In genomic region chr9:129139233-129139992, GRCh38 we compare ENCODE assay signal across 8 cellular contexts. TPM values are rescaled to one million over a fixed set of nuclear protein-coding genes. Genes with fewer than 3 reads are reported as not detected.
A peak's percentile ranks its signal among the peaks of the same experiment; 100 is the strongest.
DNase-seq lines count a peak whose midpoint lies in the region; ATAC-seq and TF ChIP-seq lines count a peak whose summit lies in the region.

No MANE protein-coding gene starts in this region.

- peak overlapping the region; percentile 94 for H3K9ac ChIP-seq in Karpas-422 (ENCODE audit: low read length)

- H2AFZ ChIP-seq in Karpas-422 (ENCODE audit: low read length) = peak overlapping the region; percentile 7; the same call in 1 of the 2 replicates

- ATAC-seq in activated T-cell treated with anti-CD3 and anti-CD28 coated beads, Interleukin-2, amount 50 U/mL, for 72 hours (replicated peaks in 1 of 2) = peak; percentile 53 to 59
- peak; percentile 83 for ATAC-seq in naive thymus-derived CD4-positive, alpha-beta T cell
- peak; percentile 57 to 64 for ATAC-seq in stimulated activated naive B cell treated with anti-CD40 and anti-IgM and Interleukin-4, amounts not matched to agents 10 μg/mL and 1 μg/mL and 100 μg/mL, for 72 hours (replicated peaks)

- peak overlapping the region; percentile 73 for H3K27ac Mint-ChIP-seq in activated T-cell treated with anti-CD3 and anti-CD28 coated beads, Interleukin-2, amount 50 U/mL, for 72 hours
- peak overlapping the region; percentile 88 to 99 (median 94) for H3K27ac Mint-ChIP-seq in naive thymus-derived CD4-positive, alpha-beta T cell
- H3K27ac Mint-ChIP-seq in stimulated activated naive B cell treated with anti-CD40 and anti-IgM and Interleukin-4, amounts not matched to agents 10 μg/mL and 1 μg/mL and 100 μg/mL, for 72 hours = peak overlapping the region; percentile 99

- peak overlapping the region; percentile 56 for H3K4me3 ChIP-seq in AG04450 (ENCODE audit: low read depth, low read length)
- H3K4me3 ChIP-seq in Karpas-422 (ENCODE audit: low read length) = peak overlapping the region; percentile 69
- H3K4me3 ChIP-seq in Peyer's patch = peak overlapping the region; percentile 22 to 50 (median 42)
- peak overlapping the region; percentile 50 for H3K4me3 ChIP-seq in fibroblast of mammary gland (ENCODE audit: control insufficient read depth, low read depth, low read length)
- peak overlapping the region; percentile 64 for H3K4me3 ChIP-seq in naive thymus-derived CD4-positive, alpha-beta T cell (ENCODE audit: low read length)

- TF ChIP-seq CTCF in AG04450 (IDR thresholded peaks at IDR 0.05; ENCODE audit: low read depth, low read length) = peak; percentile 89
- TF ChIP-seq CTCF in Peyer's patch (IDR thresholded peaks at IDR 0.05) = peak; percentile 93 to 99 (median 96)
- TF ChIP-seq CTCF in fibroblast of mammary gland (conservative IDR thresholded peaks at IDR 0.05; ENCODE audit: control insufficient read depth, insufficient read depth, low read depth, low read length) = peak; percentile 88

- DNase-seq in AG04450 (ENCODE audit: low read depth, low spot score) (peak; percentile 59), GM19238 (ENCODE audit: insufficient read length, low spot score) (peak; percentile 74), Karpas-422 (peak; percentile 94), Peyer's patch (peak; percentile 77 to 91 (median 83)), fibroblast of mammary gland (ENCODE audit: low read depth) (peak; percentile 91)
- peak; percentile 76 to 82 for DNase-seq in activated T-cell treated with anti-CD3 and anti-CD28 coated beads, Interleukin-2, amount 50 U/mL, for 72 hours
- DNase-seq in naive thymus-derived CD4-positive, alpha-beta T cell = peak; percentile 51 to 84 (median 79)
- DNase-seq in stimulated activated naive B cell treated with anti-CD40 and anti-IgM and Interleukin-4, amounts not matched to agents 10 μg/mL and 1 μg/mL and 100 μg/mL, for 72 hours = peak; percentile 64

- TF ChIP-seq POLR2A in Peyer's patch (IDR thresholded peaks at IDR 0.05) = no peak

- POLR2A ChIA-PET in AG04450 (lab: Yijun Ruan, JAX) = interaction anchor here (0.6 to 3.3 kb wide), 25 partner anchors 8 to 603 kb away, joined by 3 to 44 read pairs (median 4); partner anchors contain the start of genes C9orf50 and IER5L
- POLR2A ChIA-PET in naive thymus-derived CD4-positive, alpha-beta T cell (lab: Charles Lee) = interaction anchor here (0.7 to 3.9 kb wide), 20 partner anchors 8 to 599 kb away, joined by 3 to 35 read pairs (median 6); partner anchors contain the start of genes C9orf50, DOLPP1, IER5L and NTMT1

- no peaks in the 10 kb centered on the region for H3K27me3 Mint-ChIP-seq in activated T-cell treated with anti-CD3 and anti-CD28 coated beads, Interleukin-2, amount 50 U/mL, for 72 hours (ENCODE audit: low read depth)
- no peaks in the 10 kb centered on the region for H3K27me3 Mint-ChIP-seq in naive thymus-derived CD4-positive, alpha-beta T cell
- H3K27me3 Mint-ChIP-seq in stimulated activated naive B cell treated with anti-CD40 and anti-IgM and Interleukin-4, amounts not matched to agents 10 μg/mL and 1 μg/mL and 100 μg/mL, for 72 hours = no peaks in the 10 kb centered on the region

- CTCF ChIA-PET in AG04450 (lab: Charles Lee) = interaction anchor here (0.6 to 16.1 kb wide), 23 partner anchors 8 to 644 kb away, joined by 3 to 302 read pairs (median 3); partner anchors contain the start of genes ASB6, C9orf50 and NTMT1
- CTCF ChIA-PET in naive thymus-derived CD4-positive, alpha-beta T cell (lab: Charles Lee) = interaction anchor here (0.7 to 5.6 kb wide), 18 partner anchors 8 to 645 kb away, joined by 3 to 80 read pairs (median 6); partner anchors contain the start of genes C9orf50 and NTMT1

- H3K36me3 ChIP-seq in Karpas-422 (ENCODE audit: insufficient read depth, low read length) = peaks cover 7% of the 10 kb centered on the region; the same call in 1 of the 2 replicates
- H3K36me3 ChIP-seq in Peyer's patch = peaks cover 0 to 51% (median 0%) of the 10 kb centered on the region in 3 donors
- H3K36me3 ChIP-seq in naive thymus-derived CD4-positive, alpha-beta T cell (ENCODE audit: control insufficient read depth in 2 of 3, insufficient read depth in 3 of 3, low read length in 3 of 3) = peaks cover 0 to 54% (median 5%) of the 10 kb centered on the region in 3 experiments

- peaks cover 46% of the 10 kb centered on the region for H3K4me1 Mint-ChIP-seq in activated T-cell treated with anti-CD3 and anti-CD28 coated beads, Interleukin-2, amount 50 U/mL, for 72 hours (ENCODE audit: low read depth)
- peaks cover 11 to 45% (median 29%) of the 10 kb centered on the region in 7 donors for H3K4me1 Mint-ChIP-seq in naive thymus-derived CD4-positive, alpha-beta T cell
- peaks cover 41 to 54% of the 10 kb centered on the region in 2 donors for H3K4me1 Mint-ChIP-seq in stimulated activated naive B cell treated with anti-CD40 and anti-IgM and Interleukin-4, amounts not matched to agents 10 μg/mL and 1 μg/mL and 100 μg/mL, for 72 hours

- intact Hi-C loops in naive thymus-derived CD4-positive, alpha-beta T cell (cut with micrococcal nuclease) = loop anchor here (1.0 to 5.0 kb wide), 12 partner anchors 35 to 1098 kb away; no protein-coding TSS in a partner anchor

- no peaks in the 10 kb centered on the region for H3K9me2 ChIP-seq in Karpas-422 (replicated peaks; ENCODE audit: insufficient read depth, low read length)

- no peaks in the 10 kb centered on the region; the same call in 1 of the 2 replicates for H3K79me2 ChIP-seq in Karpas-422 (ENCODE audit: low read length)

- H3K4me1 ChIP-seq in Karpas-422 (ENCODE audit: low read length) (peaks cover 50% of the 10 kb centered on the region), Peyer's patch (peaks cover 7 to 65% (median 35%) of the 10 kb centered on the region in 4 donors)
- peaks cover 24 to 35% of the 10 kb centered on the region in 2 donors for H3K4me1 ChIP-seq in naive thymus-derived CD4-positive, alpha-beta T cell (ENCODE audit: control insufficient read depth in 2 of 2, insufficient read depth in 2 of 2, low read length in 2 of 2)

- H3K27me3 ChIP-seq in AG04450 (ENCODE audit: control insufficient read depth, insufficient read depth, low read length) (no peaks in the 10 kb centered on the region), Karpas-422 (ENCODE audit: low read length) (no peaks in the 10 kb centered on the region), Peyer's patch (no peaks in the 10 kb centered on the region)
- H3K27me3 ChIP-seq in naive thymus-derived CD4-positive, alpha-beta T cell (ENCODE audit: control insufficient read depth in 2 of 2, insufficient read depth in 2 of 2, low read length in 2 of 2) = no peaks in the 10 kb centered on the region

- H3K4me3 Mint-ChIP-seq in activated T-cell treated with anti-CD3 and anti-CD28 coated beads, Interleukin-2, amount 50 U/mL, for 72 hours = peak overlapping the region; percentile 82 to 92
- H3K4me3 Mint-ChIP-seq in naive thymus-derived CD4-positive, alpha-beta T cell = peak overlapping the region; percentile 85 to 96 (median 90)
- H3K4me3 Mint-ChIP-seq in stimulated activated naive B cell treated with anti-CD40 and anti-IgM and Interleukin-4, amounts not matched to agents 10 μg/mL and 1 μg/mL and 100 μg/mL, for 72 hours = peak overlapping the region; percentile 77 to 80

- H3K9me3 ChIP-seq in AG04450 (ENCODE audit: control insufficient read depth, insufficient read depth, low read length) = no peaks in the 10 kb centered on the region; the same call in 1 of the 2 replicates
- no peaks in the 10 kb centered on the region for H3K9me3 ChIP-seq in Karpas-422 (ENCODE audit: low read length)
- H3K9me3 ChIP-seq in Peyer's patch = no peaks in the 10 kb centered on the region
- no peaks in the 10 kb centered on the region for H3K9me3 ChIP-seq in naive thymus-derived CD4-positive, alpha-beta T cell (ENCODE audit: control insufficient read depth in 2 of 3, low read length in 3 of 3)

- no peaks in the 10 kb centered on the region for H4K20me1 ChIP-seq in Karpas-422 (ENCODE audit: insufficient read depth, low read depth, low read length)

- H3K27ac ChIP-seq in AG04450 (ENCODE audit: low read depth, low read length) (peak overlapping the region; percentile 100), Karpas-422 (ENCODE audit: low read length) (peak overlapping the region; percentile 100), Peyer's patch (peak overlapping the region; percentile 86 to 100 (median 97))
- peak overlapping the region; percentile 92 for H3K27ac ChIP-seq in naive thymus-derived CD4-positive, alpha-beta T cell (ENCODE audit: low read depth, low read length)

- peak overlapping the region; percentile 99 for H3K4me2 ChIP-seq in Karpas-422 (ENCODE audit: low read depth, low read length, poor library complexity, severe bottlenecking)

- H3K9me3 Mint-ChIP-seq in activated T-cell treated with anti-CD3 and anti-CD28 coated beads, Interleukin-2, amount 50 U/mL, for 72 hours = no peaks in the 10 kb centered on the region
- no peaks in the 10 kb centered on the region for H3K9me3 Mint-ChIP-seq in naive thymus-derived CD4-positive, alpha-beta T cell
- H3K9me3 Mint-ChIP-seq in stimulated activated naive B cell treated with anti-CD40 and anti-IgM and Interleukin-4, amounts not matched to agents 10 μg/mL and 1 μg/mL and 100 μg/mL, for 72 hours = no peaks in the 10 kb centered on the region

- peaks cover 0 to 4% of the 10 kb centered on the region in 2 donors for H3K36me3 Mint-ChIP-seq in activated T-cell treated with anti-CD3 and anti-CD28 coated beads, Interleukin-2, amount 50 U/mL, for 72 hours (ENCODE audit: insufficient read depth in 2 of 2)
- peaks cover 0 to 20% (median 6%) of the 10 kb centered on the region in 5 donors for H3K36me3 Mint-ChIP-seq in naive thymus-derived CD4-positive, alpha-beta T cell
- H3K36me3 Mint-ChIP-seq in stimulated activated naive B cell treated with anti-CD40 and anti-IgM and Interleukin-4, amounts not matched to agents 10 μg/mL and 1 μg/mL and 100 μg/mL, for 72 hours = peaks cover 38 to 41% of the 10 kb centered on the region in 2 donors

RNA-seq across cellular contexts. Expression of gene PTPA, which starts 28.2 kb away (rescaled TPM):
- 140 and 159 TPM in 2 replicates for polyA plus RNA-seq in AG04450 (2011; rRNA removed)
- 141 and 154 TPM in 2 replicates for polyA minus RNA-seq in AG04450 (2011; rRNA and poly(A)+ RNA removed)
- 62.7 and 98.6 TPM in 2 replicates for total RNA-seq in Karpas-422 (2014; rRNA removed; shearing (Covaris generic); ENCODE audit: low replicate concordance)
- 10 to 100 TPM; 48.7 to 65.7 (median 51.9) TPM for total RNA-seq in Peyer's patch
- 10 to 100 TPM; 85.5 to 98.3 TPM for total RNA-seq in activated T-cell treated with anti-CD3 and anti-CD28 coated beads, Interleukin-2, amount 50 U/mL, for 72 hours
- total RNA-seq in naive thymus-derived CD4-positive, alpha-beta T cell = 100 to 1,000 TPM in 1 of 5 experiments, 10 to 100 TPM in 4; 45.0 to 110 (median 52.3) TPM
- polyA plus RNA-seq in naive thymus-derived CD4-positive, alpha-beta T cell = 10 to 100 TPM; 12.6 to 13.8 TPM

RNA-seq across cellular contexts. Expression of gene CRAT, which starts 28.8 kb away (rescaled TPM):
- 24.3 and 29.3 TPM in 2 replicates for polyA plus RNA-seq in AG04450 (2011; rRNA removed)
- 24.9 and 35.0 TPM in 2 replicates for polyA minus RNA-seq in AG04450 (2011; rRNA and poly(A)+ RNA removed)
- not detected in 2 replicates for total RNA-seq in Karpas-422 (2014; rRNA removed; shearing (Covaris generic); ENCODE audit: low replicate concordance)
- 100 to 1,000 TPM in 3 of 4 donors, 10 to 100 TPM in 1; 50.3 to 220 (median 146) TPM for total RNA-seq in Peyer's patch
- total RNA-seq in activated T-cell treated with anti-CD3 and anti-CD28 coated beads, Interleukin-2, amount 50 U/mL, for 72 hours = 10 to 100 TPM; 21.4 to 23.8 TPM
- total RNA-seq in naive thymus-derived CD4-positive, alpha-beta T cell = 10 to 100 TPM in 4 of 5 experiments, 1 to 10 TPM in 1; 7.2 to 15.6 (median 11.4) TPM
- 10 to 100 TPM; 10.7 to 20.1 TPM for polyA plus RNA-seq in naive thymus-derived CD4-positive, alpha-beta T cell

RNA-seq across cellular contexts. Expression of gene IER5L, which starts 38.6 kb away (rescaled TPM):
- polyA plus RNA-seq in AG04450 (2011; rRNA removed) = 4.9 TPM in 2 replicates
- 4.7 and 6.5 TPM in 2 replicates for polyA minus RNA-seq in AG04450 (2011; rRNA and poly(A)+ RNA removed)
- 0.48 and 2.3 TPM in 2 replicates for total RNA-seq in Karpas-422 (2014; rRNA removed; shearing (Covaris generic); ENCODE audit: low replicate concordance)
- total RNA-seq in Peyer's patch = 1 to 10 TPM; 2.3 to 2.9 (median 2.6) TPM
- total RNA-seq in activated T-cell treated with anti-CD3 and anti-CD28 coated beads, Interleukin-2, amount 50 U/mL, for 72 hours = 1 to 10 TPM; 4.2 to 4.6 TPM
- total RNA-seq in naive thymus-derived CD4-positive, alpha-beta T cell = 1 to 10 TPM; 3.4 to 6.8 (median 3.8) TPM
- polyA plus RNA-seq in naive thymus-derived CD4-positive, alpha-beta T cell = under 1 TPM in 1 of 2 donors, not detected in 1; 0.08 TPM

RNA-seq across cellular contexts. Expression of gene DOLPP1, which starts 58.5 kb away (rescaled TPM):
- polyA plus RNA-seq in AG04450 (2011; rRNA removed) = 11.9 and 13.2 TPM in 2 replicates
- 10.4 and 13.0 TPM in 2 replicates for polyA minus RNA-seq in AG04450 (2011; rRNA and poly(A)+ RNA removed)
- total RNA-seq in Karpas-422 (2014; rRNA removed; shearing (Covaris generic); ENCODE audit: low replicate concordance) = 6.7 and 9.1 TPM in 2 replicates
- 10 to 100 TPM in 3 of 4 donors, not detected in 1; 37.6 to 53.9 (median 46.1) TPM for total RNA-seq in Peyer's patch
- 10 to 100 TPM; 17.1 to 22.3 TPM for total RNA-seq in activated T-cell treated with anti-CD3 and anti-CD28 coated beads, Interleukin-2, amount 50 U/mL, for 72 hours
- 10 to 100 TPM in 3 of 5 experiments, 1 to 10 TPM in 2; 5.7 to 17.1 (median 11.9) TPM for total RNA-seq in naive thymus-derived CD4-positive, alpha-beta T cell
- 10 to 100 TPM; 10.5 to 12.3 TPM for polyA plus RNA-seq in naive thymus-derived CD4-positive, alpha-beta T cell

Comparison
In these comparisons a context has a peak if more than half of its experiments do, and no peak if none do; other contexts are left out.
1. Peak in every context shown above with its lines: DNase-seq, ATAC-seq, H3K4me3 ChIP-seq and H3K27ac ChIP-seq.